ENCODE assay signal across 11 cellular contexts in the genomic region with DNA sequence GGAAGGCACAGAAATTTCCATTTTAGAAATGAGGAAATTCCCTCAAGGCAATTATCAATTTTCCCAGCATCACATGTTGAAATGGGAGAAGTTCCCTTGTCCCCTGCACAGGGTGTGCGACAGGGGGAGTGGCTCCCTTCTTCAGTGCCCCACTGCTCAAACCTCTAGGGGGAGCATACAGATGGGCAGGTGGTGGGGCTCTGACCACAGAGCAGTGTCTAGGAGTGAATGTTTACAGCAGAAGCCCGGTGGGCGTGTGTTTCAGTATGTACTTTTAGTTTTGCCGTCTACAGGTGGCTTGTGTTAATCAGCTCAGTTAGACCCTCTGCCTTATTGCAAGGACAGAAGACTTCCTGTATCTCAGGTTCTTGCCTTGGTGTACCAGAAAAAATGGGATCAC.
DNase-seq lines count a peak whose midpoint lies in the region; ATAC-seq, FAIRE-seq and TF ChIP-seq lines count a peak whose summit lies in the region.
"Had no signal": no experiment of that assay in that cellular context is flagged by ENCODE, and none has a peak within 500 bp of the region (broad histone marks: within the 10 kb centered on the region; RNA-seq: fewer than 3 reads in every experiment).

No MANE protein-coding gene starts in this region.

- ATAC-seq in GM18867 (IDR thresholded peaks at IDR 0.05; ENCODE audit: unreplicated experiment) (peak; percentile 63), GM21526 (IDR thresholded peaks at IDR 0.05; ENCODE audit: low FRiP score, unreplicated experiment) (peak; percentile 72), HG03039 (IDR thresholded peaks at IDR 0.05; ENCODE audit: unreplicated experiment) (peak; percentile 68), GM18502 (IDR thresholded peaks at IDR 0.05; ENCODE audit: poor library complexity, unreplicated experiment) (no peak)

- TF ChIP-seq CTCF in OCI-LY7 (conservative IDR thresholded peaks at IDR 0.05; ENCODE audit: low read length), result 0 out of 2 replicates have a peak, but pooled peaks have one; percentile 21
- no peak for TF ChIP-seq CTCF in CD14-positive monocyte (IDR thresholded peaks at IDR 0.05)

- no peak overlapping the region for H3K27ac ChIP-seq in OCI-LY7 (ENCODE audit: low read depth, low read length, poor library complexity, severe bottlenecking)

- H3K27ac Mint-ChIP-seq in CD14-positive monocyte, result no peak overlapping the region
- H3K27ac Mint-ChIP-seq: CD4-positive, alpha-beta T cell had no signal

- no peak overlapping the region for H3K4me2 ChIP-seq in OCI-LY7 (ENCODE audit: low read length)

- no peaks in the 10 kb centered on the region for H3K79me2 ChIP-seq in OCI-LY7 (ENCODE audit: insufficient read depth, low read depth, low read length)

- intact Hi-C loops in OCI-LY7 (cut with micrococcal nuclease; ENCODE audit: unreplicated experiment) (no loop called here), CD14-positive monocyte (cut with micrococcal nuclease) (no loop called here)

- no peaks in the 10 kb centered on the region for H3K36me3 ChIP-seq in OCI-LY7 (ENCODE audit: insufficient read depth, low read length)

- no peaks in the 10 kb centered on the region for H3K4me1 ChIP-seq in OCI-LY7 (ENCODE audit: insufficient read depth, low read length, poor library complexity, severe bottlenecking)

- CTCF ChIA-PET in OCI-LY7 (lab: Charles Lee; ENCODE audit: unreplicated experiment), result no interaction called here

- H4K20me1 ChIP-seq in OCI-LY7 (ENCODE audit: insufficient read depth, low read length), result no peaks in the 10 kb centered on the region

- no TSS peak for BruUV-seq in OCI-LY7 (replicated peaks; lab: Mats Ljungman, UMichigan)

- POLR2A ChIA-PET in OCI-LY7 (lab: Charles Lee), result no interaction called here

- H2AFZ ChIP-seq in OCI-LY7 (ENCODE audit: low read length), result no peak overlapping the region

- no peaks in the 10 kb centered on the region for H3K36me3 Mint-ChIP-seq in CD14-positive monocyte
- H3K36me3 Mint-ChIP-seq: IgD-negative memory B cell had no signal

- H3K9me3 ChIP-seq in OCI-LY7 (ENCODE audit: low read length), result no peaks in the 10 kb centered on the region

- DNase-seq in OCI-LY7 (ENCODE audit: low spot score), result no peak
- DNase-seq in hypothalamus (lab: John Stamatoyannopoulos, UW), result no peak
- no peak for DNase-seq in CD14-positive monocyte (ENCODE audit: low spot score)
- DNase-seq in GM19239 (ENCODE audit: insufficient read length, low spot score), result no peak
- DNase-seq: CD4-positive, alpha-beta T cell; NCI-H2107 had no signal

- peaks cover 8 to 22% (median 13%) of the 10 kb centered on the region in 7 donors for H3K9me3 Mint-ChIP-seq in CD14-positive monocyte

- no peak overlapping the region for H3K4me3 ChIP-seq in OCI-LY7 (ENCODE audit: low read depth, low read length, poor library complexity, severe bottlenecking)

- no peak for FAIRE-seq in GM19239 (lab: Jason Lieb, UNC)

- H3K27me3 Mint-ChIP-seq in CD14-positive monocyte (ENCODE audit: low read depth in 3 of 3), result peaks cover 0 to 2% (median 2%) of the 10 kb centered on the region in 3 donors
- H3K27me3 Mint-ChIP-seq: IgD-negative memory B cell had no signal

- H3K9me2 ChIP-seq in OCI-LY7 (ENCODE audit: insufficient read depth, low read length), result no peaks in the 10 kb centered on the region

- H3K4me3 Mint-ChIP-seq in CD14-positive monocyte, result no peak overlapping the region
- H3K4me3 Mint-ChIP-seq: CD4-positive, alpha-beta T cell; IgD-negative memory B cell had no signal

- H3K4me1 Mint-ChIP-seq in CD14-positive monocyte, result peaks cover 4% of the 10 kb centered on the region
- H3K4me1 Mint-ChIP-seq: IgD-negative memory B cell had no signal
